ENCODE assay signal across 3 cellular contexts in the genomic region with DNA sequence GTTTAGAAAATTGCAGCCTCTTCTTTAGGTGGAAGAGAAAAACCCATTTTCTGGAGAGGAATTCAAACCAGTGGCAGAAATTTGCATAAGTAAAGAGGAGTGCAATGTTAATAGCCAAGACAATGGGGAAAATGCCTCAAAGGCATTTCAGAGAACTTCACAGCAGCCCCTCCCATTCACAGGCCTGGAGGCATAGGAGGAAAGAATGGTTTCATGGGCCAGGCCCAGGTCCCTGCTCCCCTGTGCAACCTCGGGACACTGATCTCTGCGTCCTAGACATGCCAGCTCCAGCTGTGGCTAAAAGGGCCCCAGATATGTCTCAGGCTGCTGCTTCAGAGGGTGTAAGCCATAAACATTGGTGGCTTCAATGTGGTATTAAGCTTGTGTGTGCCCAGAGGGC.
TF ChIP-seq lines count a peak whose summit lies in the region.

No MANE protein-coding gene starts in this region.

TF ChIP-seq in A549, 52 proteins besides CTCF, POLR2A, EP300 and RAD21:
- peak; percentile 68 for TF ChIP-seq ZFP36 (IDR thresholded peaks at IDR 0.05; ENCODE audit: borderline replicate concordance, partially characterized antibody)
- no peak for TF ChIP-seq HEYL (CRISPR knock-in tag; IDR thresholded peaks at IDR 0.05)
- no peak for TF ChIP-seq PBX3 (IDR thresholded peaks at IDR 0.05)
TF ChIP-seq in A549: peak in this region for 1.

TF ChIP-seq in GM23338, 12 proteins besides CTCF, POLR2A, EP300 and RAD21 (continues in another document):
- TF ChIP-seq CREB1 (CRISPR knock-in tag; IDR thresholded peaks at IDR 0.05; ENCODE audit: low read depth): no peak
- TF ChIP-seq ZNF462 (CRISPR knock-in tag; IDR thresholded peaks at IDR 0.05): no peak
- TF ChIP-seq STAT1 (IDR thresholded peaks at IDR 0.05; ENCODE audit: unreplicated experiment): no peak
- TF ChIP-seq ZNF331 (CRISPR knock-in tag; IDR thresholded peaks at IDR 0.05; ENCODE audit: low read depth): no peak
- TF ChIP-seq EZH2 (IDR thresholded peaks at IDR 0.05; ENCODE audit: low read depth, unreplicated experiment): no peak
- TF ChIP-seq, protein P1, sequence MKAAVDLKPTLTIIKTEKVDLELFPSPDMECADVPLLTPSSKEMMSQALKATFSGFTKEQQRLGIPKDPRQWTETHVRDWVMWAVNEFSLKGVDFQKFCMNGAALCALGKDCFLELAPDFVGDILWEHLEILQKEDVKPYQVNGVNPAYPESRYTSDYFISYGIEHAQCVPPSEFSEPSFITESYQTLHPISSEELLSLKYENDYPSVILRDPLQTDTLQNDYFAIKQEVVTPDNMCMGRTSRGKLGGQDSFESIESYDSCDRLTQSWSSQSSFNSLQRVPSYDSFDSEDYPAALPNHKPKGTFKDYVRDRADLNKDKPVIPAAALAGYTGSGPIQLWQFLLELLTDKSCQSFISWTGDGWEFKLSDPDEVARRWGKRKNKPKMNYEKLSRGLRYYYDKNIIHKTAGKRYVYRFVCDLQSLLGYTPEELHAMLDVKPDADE (IDR thresholded peaks at IDR 0.05): no peak
- no peak for TF ChIP-seq EZH2phosphoT487 (IDR thresholded peaks at IDR 0.05; ENCODE audit: unreplicated experiment)
- TF ChIP-seq, protein P2, sequence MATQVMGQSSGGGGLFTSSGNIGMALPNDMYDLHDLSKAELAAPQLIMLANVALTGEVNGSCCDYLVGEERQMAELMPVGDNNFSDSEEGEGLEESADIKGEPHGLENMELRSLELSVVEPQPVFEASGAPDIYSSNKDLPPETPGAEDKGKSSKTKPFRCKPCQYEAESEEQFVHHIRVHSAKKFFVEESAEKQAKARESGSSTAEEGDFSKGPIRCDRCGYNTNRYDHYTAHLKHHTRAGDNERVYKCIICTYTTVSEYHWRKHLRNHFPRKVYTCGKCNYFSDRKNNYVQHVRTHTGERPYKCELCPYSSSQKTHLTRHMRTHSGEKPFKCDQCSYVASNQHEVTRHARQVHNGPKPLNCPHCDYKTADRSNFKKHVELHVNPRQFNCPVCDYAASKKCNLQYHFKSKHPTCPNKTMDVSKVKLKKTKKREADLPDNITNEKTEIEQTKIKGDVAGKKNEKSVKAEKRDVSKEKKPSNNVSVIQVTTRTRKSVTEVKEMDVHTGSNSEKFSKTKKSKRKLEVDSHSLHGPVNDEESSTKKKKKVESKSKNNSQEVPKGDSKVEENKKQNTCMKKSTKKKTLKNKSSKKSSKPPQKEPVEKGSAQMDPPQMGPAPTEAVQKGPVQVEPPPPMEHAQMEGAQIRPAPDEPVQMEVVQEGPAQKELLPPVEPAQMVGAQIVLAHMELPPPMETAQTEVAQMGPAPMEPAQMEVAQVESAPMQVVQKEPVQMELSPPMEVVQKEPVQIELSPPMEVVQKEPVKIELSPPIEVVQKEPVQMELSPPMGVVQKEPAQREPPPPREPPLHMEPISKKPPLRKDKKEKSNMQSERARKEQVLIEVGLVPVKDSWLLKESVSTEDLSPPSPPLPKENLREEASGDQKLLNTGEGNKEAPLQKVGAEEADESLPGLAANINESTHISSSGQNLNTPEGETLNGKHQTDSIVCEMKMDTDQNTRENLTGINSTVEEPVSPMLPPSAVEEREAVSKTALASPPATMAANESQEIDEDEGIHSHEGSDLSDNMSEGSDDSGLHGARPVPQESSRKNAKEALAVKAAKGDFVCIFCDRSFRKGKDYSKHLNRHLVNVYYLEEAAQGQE (IDR thresholded peaks at IDR 0.05; ENCODE audit: unreplicated experiment): no peak
- TF ChIP-seq ZNF114 (CRISPR knock-in tag; IDR thresholded peaks at IDR 0.05): no peak

TF ChIP-seq in K562, 482 proteins besides CTCF, POLR2A, EP300 and RAD21:
- TF ChIP-seq XRCC5 (IDR thresholded peaks at IDR 0.05; ENCODE audit: low read depth, low read length): no peak
- no peak for TF ChIP-seq ATF6 (CRISPR knock-in tag; IDR thresholded peaks at IDR 0.05)
- TF ChIP-seq ZNF436 (CRISPR knock-in tag; IDR thresholded peaks at IDR 0.05): no peak
- TF ChIP-seq VEZF1 (CRISPR knock-in tag; IDR thresholded peaks at IDR 0.05): no peak
- TF ChIP-seq CBX5 (IDR thresholded peaks at IDR 0.05; ENCODE audit: borderline replicate concordance, low read depth): peak; percentile 70; the same call in 1 of the 2 replicates
- TF ChIP-seq ZNF639 (CRISPR knock-in tag; conservative IDR thresholded peaks at IDR 0.05 in 1 of 2, IDR thresholded peaks at IDR 0.05 in 1 of 2): no peak
- TF ChIP-seq CEBPZ (IDR thresholded peaks at IDR 0.05; ENCODE audit: borderline replicate concordance, low read depth, low read length): peak; percentile 62; the same call in 1 of the 2 replicates
- peak; percentile 46; the same call in 1 of the 2 replicates for TF ChIP-seq TRIM28 (IDR thresholded peaks at IDR 0.05)
- no peak for TF ChIP-seq RFX7 (CRISPR knock-in tag; IDR thresholded peaks at IDR 0.05)
- peak; percentile 87 for TF ChIP-seq ZFP36 (IDR thresholded peaks at IDR 0.05; ENCODE audit: low read depth, low read length, partially characterized antibody)
- TF ChIP-seq, protein P3, sequence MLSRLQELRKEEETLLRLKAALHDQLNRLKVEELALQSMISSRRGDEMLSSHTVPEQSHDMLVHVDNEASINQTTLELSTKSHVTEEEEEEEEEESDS (CRISPR knock-in tag; IDR thresholded peaks at IDR 0.05): no peak
